In the genomic region with DNA sequence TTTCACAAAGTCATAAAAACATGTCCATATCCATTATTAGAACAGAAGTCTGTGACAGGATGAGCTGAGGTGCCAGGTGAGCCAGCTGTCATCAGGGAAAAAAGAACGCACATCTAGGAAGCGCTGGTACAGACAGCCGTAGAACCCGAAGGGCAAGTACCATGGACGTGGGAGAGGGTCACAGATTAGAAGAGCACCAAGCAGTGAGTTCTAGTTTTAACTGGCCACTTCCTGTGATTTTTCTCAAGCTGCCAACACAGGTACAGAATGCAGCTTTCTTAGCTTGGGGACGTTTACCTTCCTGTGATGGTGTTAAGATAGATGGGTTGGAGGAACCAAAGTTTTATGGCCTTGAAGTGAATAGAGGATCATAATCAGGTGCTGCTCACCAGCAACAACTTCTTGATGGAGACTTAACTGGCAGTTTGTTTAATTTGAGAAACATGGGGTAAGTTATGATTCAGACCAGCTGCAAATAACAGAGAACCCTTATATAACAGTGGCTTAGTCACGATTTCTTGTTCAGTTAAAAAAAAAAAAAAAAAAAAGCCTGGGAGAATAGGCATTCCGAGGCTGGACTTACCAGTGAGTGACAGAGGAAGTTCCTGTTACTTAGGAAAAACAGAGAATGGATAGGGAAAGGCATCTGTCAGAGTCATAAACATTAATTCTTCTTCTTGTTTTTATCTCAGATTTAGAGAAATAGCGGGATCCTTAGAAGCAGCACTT, we compare ENCODE assay signal across 14 cellular contexts.
DNase-seq lines count a peak whose midpoint lies in the region; ATAC-seq and TF ChIP-seq lines count a peak whose summit lies in the region.
"Had no signal": no experiment of that assay in that cellular context is flagged by ENCODE, and none has a peak within 500 bp of the region (broad histone marks: within the 10 kb centered on the region; RNA-seq: fewer than 3 reads in every experiment).

No MANE protein-coding gene starts in this region.

- no peak overlapping the region for H3K4me3 ChIP-seq in AG09309 (ENCODE audit: control insufficient read depth, low read depth, low read length)
- no peak overlapping the region for H3K4me3 ChIP-seq in WERI-Rb-1 (ENCODE audit: low read depth, low read length)

- H3K9me3 ChIP-seq in WERI-Rb-1 (ENCODE audit: severe bottlenecking) = no peaks in the 10 kb centered on the region
- H3K9me3 ChIP-seq: neutrophil had no signal

- H3K36me3 ChIP-seq in WERI-Rb-1 = peaks cover 84% of the 10 kb centered on the region

- no peak for ATAC-seq in HG02571 (IDR thresholded peaks at IDR 0.05; ENCODE audit: unreplicated experiment)
- ATAC-seq: stimulated activated naive CD8-positive, alpha-beta T cell treated with anti-CD3 and anti-CD28 coated beads, Interleukin-15, Interleukin-2, amounts not matched to agents 100 U/mL and 50 U/mL, for 24 hours had no signal

- TF ChIP-seq CTCF in AG09309 (IDR thresholded peaks at IDR 0.05; ENCODE audit: control insufficient read depth, insufficient read depth, low read depth, low read length, missing control alignments) = no peak
- no peak for TF ChIP-seq CTCF in WERI-Rb-1 (IDR thresholded peaks at IDR 0.05; ENCODE audit: low read depth, low read length)

- no peaks in the 10 kb centered on the region for H3K27me3 ChIP-seq in WERI-Rb-1 (ENCODE audit: insufficient read depth, low read depth, severe bottlenecking)
- H3K27me3 ChIP-seq: neutrophil had no signal

- H3K27ac ChIP-seq in caudate nucleus (ENCODE audit: low read depth, low read length) = peak overlapping the region; percentile 76
- H3K27ac ChIP-seq in WERI-Rb-1 = no peak overlapping the region
- H3K27ac ChIP-seq: neutrophil had no signal

- peak; percentile 78 for DNase-seq in AG09309 (ENCODE audit: low read depth)
- DNase-seq in HPDE6-E6E7 (ENCODE audit: extremely low spot score) = peak; percentile 42
- DNase-seq in caudate nucleus (lab: John Stamatoyannopoulos, UW) = no peak
- peak; percentile 49 for DNase-seq in kidney tubule cell (ENCODE audit: low spot score)
- DNase-seq in stimulated activated naive CD4-positive, alpha-beta T cell (lab: John Stamatoyannopoulos, UW) = no peak
- no peak for DNase-seq in activated CD4-positive, alpha-beta T cell treated with anti-CD3 and anti-CD28 coated beads, Interleukin-2, amount 50 U/mL, for 4 hours
- DNase-seq in WERI-Rb-1 = no peak
- DNase-seq: activated CD4-positive, alpha-beta T cell treated with anti-CD3 and anti-CD28 coated beads, Interleukin-2, amount 10 ng/mL, durations not matched to agents 24 days and 14 days; activated naive CD4-positive, alpha-beta T cell; CD4-positive, alpha-beta T cell; kidney; stimulated activated naive CD8-positive, alpha-beta T cell treated with anti-CD3 and anti-CD28 coated beads, Interleukin-15, Interleukin-2, amounts not matched to agents 100 U/mL and 50 U/mL, for 24 hours had no signal

Comparison
In these comparisons a context has a peak if more than half of its experiments do, and no peak if none do; other contexts are left out.
1. DNase-seq: peak in AG09309 (single experiment), HPDE6-E6E7 (single experiment) and kidney tubule cell (single experiment); none in caudate nucleus (0 of 61), stimulated activated naive CD4-positive, alpha-beta T cell (0 of 6), activated CD4-positive, alpha-beta T cell treated with anti-CD3 and anti-CD28 coated beads, Interleukin-2, amount 50 U/mL, for 4 hours (0 of 2) and WERI-Rb-1 (single experiment).